In genomic region chr10:32961892-32962369, GRCh38 we compare ENCODE assay signal across 8 cellular contexts. TPM values are rescaled to one million over a fixed set of nuclear protein-coding genes. Genes with fewer than 3 reads are reported as not detected.
A peak's percentile ranks its signal among the peaks of the same experiment; 100 is the strongest.
DNase-seq lines count a peak whose midpoint lies in the region; ATAC-seq and TF ChIP-seq lines count a peak whose summit lies in the region.

No MANE protein-coding gene starts in this region.

- no peaks in the 10 kb centered on the region for H3K36me3 ChIP-seq in gastroesophageal sphincter
- no peaks in the 10 kb centered on the region for H3K36me3 ChIP-seq in sigmoid colon
- no peaks in the 10 kb centered on the region for H3K36me3 ChIP-seq in MM.1S (replicated peaks; ENCODE audit: insufficient read depth, low read length)

- peak; percentile 67 for TF ChIP-seq EP300 in gastroesophageal sphincter (IDR thresholded peaks at IDR 0.05)
- peak in 3 of 4 donors; percentile 12 to 88 (median 48) for TF ChIP-seq EP300 in sigmoid colon (IDR thresholded peaks at IDR 0.05)

- peaks cover 7% of the 10 kb centered on the region; the same call in 1 of the 2 replicates for H3F3A ChIP-seq in MM.1S (ENCODE audit: insufficient read depth, low read length)

- no peak overlapping the region for H2AFZ ChIP-seq in MM.1S (ENCODE audit: low read length)

- TF ChIP-seq POLR2A in gastroesophageal sphincter (IDR thresholded peaks at IDR 0.05) (peak in 1 of 2 donors; percentile 28), sigmoid colon (IDR thresholded peaks at IDR 0.05) (no peak)

- WGBS in gastroesophageal sphincter (ENCODE audit: low coverage in 1 of 2), 2 donors, result 0 to 16% methylated on average over 1 to 2 of the region's 2 CpGs
- WGBS in sigmoid colon, 2 donors, result 70 to 85% methylated on average over 2 of the region's 2 CpGs

- H3K27ac ChIP-seq in gastroesophageal sphincter, result peak overlapping the region; percentile 98 to 100 (median 98)
- peak overlapping the region; percentile 94 to 99 (median 98) for H3K27ac ChIP-seq in sigmoid colon
- H3K27ac ChIP-seq in MM.1S (ENCODE audit: low read length), result no peak overlapping the region

- H3K9me3 ChIP-seq in gastroesophageal sphincter (no peaks in the 10 kb centered on the region), sigmoid colon (no peaks in the 10 kb centered on the region), MM.1S (replicated peaks; ENCODE audit: insufficient read depth, low read length) (no peaks in the 10 kb centered on the region)

- H3K4me1 ChIP-seq in gastroesophageal sphincter (peaks cover 0 to 52% (median 7%) of the 10 kb centered on the region in 3 donors), sigmoid colon (peaks cover 0 to 52% (median 38%) of the 10 kb centered on the region in 4 donors), MM.1S (ENCODE audit: low read length) (peaks cover 2% of the 10 kb centered on the region; the same call in 1 of the 2 replicates)

- peak; percentile 66 for DNase-seq in GM03348 (ENCODE audit: low spot score)
- DNase-seq in SW 1271 (lab: John Stamatoyannopoulos, UW), result peak; percentile 49 to 87
- DNase-seq in sigmoid colon, result no peak
- no peak for DNase-seq in MM.1S
- DNase-seq in NCI-H446 treated with DMSO at 0.1 percent for 48 hours (lab: John Stamatoyannopoulos, UW), result no peak
- no peak for DNase-seq in activated effector memory CD4-positive, alpha-beta T cell treated with Interleukin-2 at 50 U/mL for 16 hours

- H3K27me3 ChIP-seq in gastroesophageal sphincter (no peaks in the 10 kb centered on the region), sigmoid colon (no peaks in the 10 kb centered on the region), MM.1S (replicated peaks; ENCODE audit: insufficient read depth, low read length) (no peaks in the 10 kb centered on the region)

- no peak overlapping the region for H3K9ac ChIP-seq in MM.1S (ENCODE audit: low read length)

- H3K4me3 ChIP-seq in gastroesophageal sphincter (peak overlapping the region; percentile 12 to 16), sigmoid colon (peak overlapping the region in 1 of 4 donors; percentile 27), MM.1S (ENCODE audit: low read length) (no peak overlapping the region)

- intact Hi-C loops in sigmoid colon (cut with DNase I), result loop anchor here (1.0 kb wide), 1 partner anchor 18 kb away; no protein-coding TSS in a partner anchor

- TF ChIP-seq CTCF in gastroesophageal sphincter (IDR thresholded peaks at IDR 0.05) (peak in 3 of 4 experiments; percentile 18 to 52 (median 30)), sigmoid colon (IDR thresholded peaks at IDR 0.05) (peak in 1 of 4 experiments; percentile 16), MM.1S (IDR thresholded peaks at IDR 0.05; ENCODE audit: low read length) (no peak)

- no peak overlapping the region for H3K4me2 ChIP-seq in MM.1S (ENCODE audit: low read depth, low read length)

- ATAC-seq in gastroesophageal sphincter (peak; percentile 67), GM21825 (IDR thresholded peaks at IDR 0.05; ENCODE audit: unreplicated experiment) (no peak)

- no peaks in the 10 kb centered on the region for H4K20me1 ChIP-seq in MM.1S (ENCODE audit: insufficient read depth, low read length)

- H3K79me2 ChIP-seq in MM.1S (ENCODE audit: low read length), result peaks cover 6% of the 10 kb centered on the region

- no peaks in the 10 kb centered on the region for H3K9me2 ChIP-seq in MM.1S (replicated peaks; ENCODE audit: insufficient read depth, low read length)

RNA-seq across cellular contexts. Expression of gene ITGB1, which starts 3.9 kb away (rescaled TPM):
- total RNA-seq in gastroesophageal sphincter, result 1,000 to 10,000 TPM in 3 of 4 donors, 100 to 1,000 TPM in 1; 998 to 2,832 (median 1,462) TPM
- 1,000 to 10,000 TPM in 1 of 4 donors, 100 to 1,000 TPM in 3; 588 to 1,360 (median 919) TPM for total RNA-seq in sigmoid colon
- polyA plus RNA-seq in sigmoid colon, result 100 to 1,000 TPM in 1 of 3 donors, 10 to 100 TPM in 2; 43.8 to 151 (median 50.9) TPM

Comparison
In these comparisons a context has a peak if more than half of its experiments do, and no peak if none do; other contexts are left out.
1. DNase-seq: peak in GM03348 (single experiment) and SW 1271 (2 of 2); none in sigmoid colon (single experiment), MM.1S (single experiment), NCI-H446 treated with DMSO at 0.1 percent for 48 hours (single experiment) and activated effector memory CD4-positive, alpha-beta T cell treated with Interleukin-2 at 50 U/mL for 16 hours (single experiment).